8 cellular contexts compared by ENCODE assay signal in the genomic region with DNA sequence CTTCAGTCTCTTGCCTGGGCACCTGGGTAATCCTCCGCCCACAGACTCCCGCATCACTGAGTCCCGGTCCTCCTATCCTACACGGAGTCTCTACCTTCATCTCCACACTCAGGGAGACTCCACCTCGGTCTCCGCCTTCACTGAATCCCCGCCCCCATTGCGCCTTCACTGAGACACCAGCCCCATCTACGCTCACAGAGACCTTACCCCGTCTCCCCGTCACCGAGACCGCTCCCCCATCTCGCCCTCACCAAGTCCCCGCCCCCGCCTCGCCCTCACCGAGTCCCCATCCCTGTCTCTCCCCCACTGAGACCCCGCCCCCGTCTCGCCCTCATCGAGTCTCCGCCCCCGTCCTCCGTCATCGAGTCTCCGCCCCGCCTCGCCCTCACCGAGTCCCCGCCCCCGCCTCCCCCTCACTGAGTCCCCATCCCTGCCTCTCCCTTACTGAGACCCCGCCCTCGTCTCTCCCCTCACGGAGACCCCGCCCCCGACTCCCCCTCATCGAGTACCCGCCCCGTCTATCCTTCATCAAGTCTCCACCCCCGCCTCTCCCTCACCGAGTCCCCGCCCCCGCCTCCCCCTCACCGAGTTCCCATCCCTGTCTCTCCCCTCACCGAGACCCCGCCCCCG. TPM values are rescaled to one million over a fixed set of nuclear protein-coding genes. Genes with fewer than 3 reads are reported as not detected.
DNase-seq lines count a peak whose midpoint lies in the region; ATAC-seq and TF ChIP-seq lines count a peak whose summit lies in the region.

No MANE protein-coding gene starts in this region.

- no peaks in the 10 kb centered on the region for H3K79me2 ChIP-seq in OCI-LY3 (ENCODE audit: low read length)

- H3K9ac ChIP-seq in OCI-LY3 (ENCODE audit: low read length): peak overlapping the region; percentile 67

- H3K36me3 ChIP-seq in OCI-LY3 (replicated peaks; ENCODE audit: low read depth, low read length): no peaks in the 10 kb centered on the region

- ATAC-seq in HG03469 (IDR thresholded peaks at IDR 0.05; ENCODE audit: unreplicated experiment): no peak

- H3K27ac ChIP-seq in OCI-LY3 (ENCODE audit: low read length): peak overlapping the region; percentile 45

- no peaks in the 10 kb centered on the region for H3K9me3 ChIP-seq in OCI-LY3 (ENCODE audit: insufficient read depth, low read length)
- H3K9me3 ChIP-seq in mononuclear cell (ENCODE audit: low read depth, low read length): no peaks in the 10 kb centered on the region

- TF ChIP-seq CTCF in GM12875 (IDR thresholded peaks at IDR 0.05; ENCODE audit: borderline replicate concordance, insufficient read depth, low read depth, low read length): no peak
- no peak for TF ChIP-seq CTCF in OCI-LY3 (IDR thresholded peaks at IDR 0.05; ENCODE audit: low read depth, low read length)
- TF ChIP-seq CTCF in epithelial cell of proximal tubule (conservative IDR thresholded peaks at IDR 0.05; ENCODE audit: low read depth, low read length): no peak

- DNase-seq in HUDEP-2 (lab: John Stamatoyannopoulos, UW; ENCODE audit: unreplicated experiment in 76 of 76) (peak in 72 of 76 experiments; percentile 20 to 99 (median 90)), epithelial cell of proximal tubule (ENCODE audit: low read depth) (peak; percentile 75)
- peak; percentile 92 for DNase-seq in activated T-cell treated with anti-CD3 and anti-CD28 coated beads, Interleukin-2, amount 50 U/mL, for 1 hour
- DNase-seq in stimulated activated CD8-positive, alpha-beta memory T cell treated with anti-CD3 and anti-CD28 coated beads, Interleukin-15, amount 100 ng/mL, for 4 hours (ENCODE audit: low read depth in 2 of 2): peak; percentile 88 to 96

- H4K20me1 ChIP-seq in OCI-LY3 (ENCODE audit: insufficient read depth, low read length): no peaks in the 10 kb centered on the region

- peak overlapping the region; percentile 79 for H2AFZ ChIP-seq in OCI-LY3 (ENCODE audit: low read depth, low read length)

- H3K4me3 ChIP-seq in GM12875 (ENCODE audit: low read depth, low read length) (peak overlapping the region; percentile 50), OCI-LY3 (ENCODE audit: low read length) (peak overlapping the region; percentile 91), epithelial cell of proximal tubule (ENCODE audit: low read depth, low read length) (peak overlapping the region; percentile 69), mononuclear cell (ENCODE audit: low read length) (peak overlapping the region; percentile 52)

- H3K4me2 ChIP-seq in OCI-LY3 (ENCODE audit: low read length): peak overlapping the region; percentile 73

- no peaks in the 10 kb centered on the region for H3K27me3 ChIP-seq in OCI-LY3 (ENCODE audit: low read depth, low read length)
- H3K27me3 ChIP-seq in mononuclear cell (ENCODE audit: insufficient read depth, low read length): no peaks in the 10 kb centered on the region

- peaks cover 6% of the 10 kb centered on the region; the same call in 1 of the 2 replicates for H3K4me1 ChIP-seq in OCI-LY3 (ENCODE audit: low read length)
- H3K4me1 ChIP-seq in mononuclear cell (ENCODE audit: insufficient read depth, low read length): peaks cover 20% of the 10 kb centered on the region

RNA-seq across cellular contexts. Expression of a gene that starts 23.1 kb away (rescaled TPM):
- 3.8 and 7.7 TPM in 2 replicates for total RNA-seq in epithelial cell of proximal tubule
- total RNA-seq in mononuclear cell: 4.8 TPM

RNA-seq across cellular contexts. Expression of a gene that starts 27.2 kb away (rescaled TPM):
- 23.9 and 26.7 TPM in 2 replicates for total RNA-seq in epithelial cell of proximal tubule
- total RNA-seq in mononuclear cell: 17.1 TPM

RNA-seq across cellular contexts. Expression of a gene that starts 36.1 kb away (rescaled TPM):
- 534 and 748 TPM in 2 replicates for total RNA-seq in epithelial cell of proximal tubule
- 75.8 TPM for total RNA-seq in mononuclear cell

RNA-seq across cellular contexts. Expression of a gene that starts 43.5 kb away (rescaled TPM):
- 114 and 195 TPM in 2 replicates for total RNA-seq in epithelial cell of proximal tubule
- total RNA-seq in mononuclear cell: 44.7 TPM
